In genomic region chr4:181662383-181662782, GRCh38 we compare ENCODE assay signal across 15 cellular contexts.
A peak's percentile ranks its signal among the peaks of the same experiment; 100 is the strongest.
DNase-seq lines count a peak whose midpoint lies in the region; ATAC-seq and TF ChIP-seq lines count a peak whose summit lies in the region.
"Had no signal": no experiment of that assay in that cellular context is flagged by ENCODE, and none has a peak within 500 bp of the region (broad histone marks: within the 10 kb centered on the region; RNA-seq: fewer than 3 reads in every experiment).

No MANE protein-coding gene starts in this region.

- no peaks in the 10 kb centered on the region for H3K36me3 ChIP-seq in HEK293 (ENCODE audit: control insufficient read depth in 2 of 2, insufficient read depth in 1 of 2, low read length in 2 of 2)
- H3K36me3 ChIP-seq: esophagus muscularis mucosa, ovary had no signal

- no peak for TF ChIP-seq CTCF in HEK293 (tag by site-specific recombination; IDR thresholded peaks at IDR 0.05)
- no peak for TF ChIP-seq CTCF in fibroblast of pulmonary artery (IDR thresholded peaks at IDR 0.05; ENCODE audit: low read length, missing control alignments)

- H3K4me3 ChIP-seq in HEK293 (ENCODE audit: low read depth, low read length) (no peak overlapping the region), fibroblast of pulmonary artery (replicated peaks; ENCODE audit: low read depth, low read length) (no peak overlapping the region)
- H3K4me3 ChIP-seq: esophagus muscularis mucosa, ovary had no signal

- H3K4me1 ChIP-seq in HEK293 (ENCODE audit: control insufficient read depth, insufficient read depth, low read length): peaks cover 6% of the 10 kb centered on the region

- POLR2A ChIA-PET in HEK293 (lab: Yijun Ruan, JAX): no interaction called here

- H3K9me3 ChIP-seq in HEK293 (ENCODE audit: control insufficient read depth, insufficient read depth, low read depth, low read length): no peaks in the 10 kb centered on the region
- H3K9me3 ChIP-seq: esophagus muscularis mucosa, ovary had no signal

- DNase-seq in RPMI7951 (ENCODE audit: low read depth) (peak; percentile 64), fibroblast of pulmonary artery (ENCODE audit: low read depth) (peak; percentile 69), putamen (ENCODE audit: low spot score) (peak; percentile 28), NCI-H2196 treated with DMSO at 0.1 percent for 48 hours (lab: John Stamatoyannopoulos, UW; ENCODE audit: unreplicated experiment) (no peak), NCI-H748 (lab: John Stamatoyannopoulos, UW; ENCODE audit: unreplicated experiment) (no peak)
- DNase-seq: amniotic stem cell, dermis blood vessel endothelial cell, KG1, NCI-H2029, ovary, SIG-M5 had no signal

- no peak overlapping the region for H3K27ac ChIP-seq in HEK293 (ENCODE audit: extremely low read depth, low read depth, low read length)
- H3K27ac ChIP-seq: esophagus muscularis mucosa, ovary had no signal

- ATAC-seq in HG03571 (IDR thresholded peaks at IDR 0.05; ENCODE audit: unreplicated experiment): no peak
- ATAC-seq: activated T-helper 17 cell treated with anti-CD3 and anti-CD28 coated beads, Interleukin-2, amount 50 U/mL, for 72 hours had no signal

- CTCF ChIA-PET in HEK293 (lab: Yijun Ruan, JAX): no interaction called here

TF ChIP-seq in HEK293, 187 proteins besides CTCF, POLR2A, EP300 and RAD21:
- TF ChIP-seq ZNF175 (tag by site-specific recombination; IDR thresholded peaks at IDR 0.05) (no peak), PRDM6 (tag by site-specific recombination; IDR thresholded peaks at IDR 0.05) (0 out of 2 replicates have a peak, but pooled peaks have one; percentile 6), ZNF621 (tag by site-specific recombination; IDR thresholded peaks at IDR 0.05) (no peak), ZBTB20 (tag by site-specific recombination; IDR thresholded peaks at IDR 0.05) (peak; percentile 42; the same call in 1 of the 2 replicates), ZNF830 (tag by site-specific recombination; IDR thresholded peaks at IDR 0.05; ENCODE audit: low read depth) (no peak)

Comparison
In these comparisons a context has a peak if more than half of its experiments do, and no peak if none do; other contexts are left out.
1. DNase-seq: peak in RPMI7951 (single experiment), fibroblast of pulmonary artery (single experiment) and putamen (single experiment); none in NCI-H2196 treated with DMSO at 0.1 percent for 48 hours (single experiment) and NCI-H748 (single experiment).